In genomic region chr6:139374357-139375238, GRCh38 we compare ENCODE assay signal across 8 cellular contexts. TPM values are rescaled to one million over a fixed set of nuclear protein-coding genes. Genes with fewer than 3 reads are reported as not detected.
DNase-seq lines count a peak whose midpoint lies in the region; FAIRE-seq and TF ChIP-seq lines count a peak whose summit lies in the region.

Gene CITED2 (minus strand): TSS chr6:139374648. CDS start chr6:139373944, 704 bp downstream.

- peak within 1 kb of the TSS; percentile 98 for H3K4ac ChIP-seq in H1 (replicated peaks; ENCODE audit: insufficient read length, low read depth, low read length)

- H3K36me3 ChIP-seq in H1 (ENCODE audit: control insufficient read depth in 2 of 4, insufficient read depth in 4 of 4, low read length in 3 of 4), result peaks cover 3 to 35% (median 10%) of the 10 kb centered on the region in 4 experiments; a peak in 5 of 8 replicates

- TF ChIP-seq RAD21 in H1 (IDR thresholded peaks at IDR 0.05 in 1 of 2, conservative IDR thresholded peaks at IDR 0.05 in 1 of 2; ENCODE audit: low read depth in 2 of 2, low read length in 2 of 2), result peak; percentile 38 to 48

- peak within 1 kb of the TSS; percentile 66; the same call in 1 of the 2 replicates for H2BK20ac ChIP-seq in H1 (ENCODE audit: low read length)

- 1% methylated on average over 76 of the region's 82 CpGs; no CpG with 5 or more reads in 1 of the 2 experiments for WGBS in H1 (ENCODE audit: extremely low coverage in 1 of 2, insufficient coverage in 1 of 2, insufficient read length in 1 of 2, insufficient replicate concordance in 2 of 2, low coverage in 1 of 2, low lambda C conversion rate in 2 of 2, missing lambda C conversion rate in 1 of 2), 2 experiments

- peak within 1 kb of the TSS; percentile 92 for H3K27ac ChIP-seq in H1 (ENCODE audit: low read depth, low read length)

- peak within 1 kb of the TSS; percentile 79; the same call in 1 of the 2 replicates for H2AFZ ChIP-seq in H1 (ENCODE audit: low read length)

- peak within 1 kb of the TSS; percentile 92 to 97 for H3K4me2 ChIP-seq in H1 (ENCODE audit: insufficient read depth in 1 of 2, low read depth in 2 of 2, low read length in 2 of 2)

- H3K23me2 ChIP-seq in H1 (ENCODE audit: low read depth, low read length), result peaks cover 16% of the 10 kb centered on the region

- peak within 1 kb of the TSS; percentile 97 for H2BK5ac ChIP-seq in H1 (ENCODE audit: low read depth, low read length)

- H3K27me3 ChIP-seq in H1 (replicated peaks in 1 of 4; ENCODE audit: control insufficient read depth in 3 of 4, extremely low read depth in 1 of 4, insufficient read depth in 3 of 4, low read length in 3 of 4), result 0 out of 7 replicates have a peak, but pooled peaks cover 0 to 3% (median 0%) of the 10 kb centered on the region in 4 experiments

- peak within 1 kb of the TSS; percentile 80 for H3K18ac ChIP-seq in H1 (ENCODE audit: extremely low read depth, low read length)

- H2BK15ac ChIP-seq in H1 (ENCODE audit: low read length), result peak within 1 kb of the TSS; percentile 75; the same call in 1 of the 2 replicates

- peak within 1 kb of the TSS; percentile 79 to 96 (median 95) for H3K4me3 ChIP-seq in H1 (ENCODE audit: extremely low read depth in 1 of 4, insufficient read depth in 2 of 4, low read depth in 3 of 4, low read length in 4 of 4)

- H3K4me1 ChIP-seq in H1 (replicated peaks in 1 of 4; ENCODE audit: control insufficient read depth in 3 of 4, insufficient read depth in 4 of 4, low read length in 3 of 4), result peaks cover 9 to 21% (median 13%) of the 10 kb centered on the region in 4 experiments; a peak in 6 of 7 replicates

- peak within 1 kb of the TSS; percentile 87 to 95 (median 94) for H3K9ac ChIP-seq in H1 (replicated peaks in 1 of 4; ENCODE audit: extremely low read depth in 1 of 4, low read depth in 3 of 4, low read length in 3 of 4)

- H2BK12ac ChIP-seq in H1 (ENCODE audit: low read depth, low read length), result peak within 1 kb of the TSS; percentile 100

- H3K79me1 ChIP-seq in H1 (ENCODE audit: low read depth, low read length), result no peaks in the 10 kb centered on the region; the same call in 1 of the 2 replicates

- peak in 1 of 2 experiments; percentile 80; a peak in 1 of 3 replicates for TF ChIP-seq EP300 in H1 (IDR thresholded peaks at IDR 0.05; ENCODE audit: borderline replicate concordance in 1 of 2, low read depth in 2 of 2, low read length in 2 of 2)

- H3K23ac ChIP-seq in H1 (ENCODE audit: insufficient read length), result no peak within 1 kb of the TSS

- CTCF ChIA-PET in H1 (lab: Charles Lee; ENCODE audit: partially characterized antibody), result interaction anchor here (0.6 to 1.7 kb wide), 11 partner anchors 10 to 514 kb away, joined by 3 to 5 read pairs (median 3); no protein-coding TSS in a partner anchor

- DNase-seq in CMK (ENCODE audit: low read depth), result peak; percentile 82
- peak; percentile 90 for DNase-seq in GM20000 (ENCODE audit: low spot score)
- DNase-seq in HT-29 (ENCODE audit: low spot score), result peak; percentile 94
- DNase-seq in NOMO-1 treated with DMSO at 0.1 percent for 48 hours (lab: John Stamatoyannopoulos, UW; ENCODE audit: unreplicated experiment), result peak; percentile 92
- DNase-seq in activated CD8-positive, alpha-beta memory T cell treated with anti-CD3 and anti-CD28 coated beads for 48 hours (ENCODE audit: low read depth in 2 of 3, low spot score in 2 of 3), result peak; percentile 79 to 94 (median 83)
- DNase-seq in H1 (ENCODE audit: low read depth in 1 of 2, low spot score in 2 of 2), result peak; percentile 70 to 97
- peak; percentile 98 for DNase-seq in mesenteric fat pad (ENCODE audit: low spot score)
- DNase-seq in stimulated activated CD8-positive, alpha-beta memory T cell treated with anti-CD3 and anti-CD28 coated beads, Interleukin-15, amount 100 ng/mL, for 1 hour (ENCODE audit: low read depth), result peak; percentile 88

- peak within 1 kb of the TSS; percentile 57 for H2AK5ac ChIP-seq in H1 (ENCODE audit: low read depth, low read length)

- H4K91ac ChIP-seq in H1 (replicated peaks; ENCODE audit: insufficient read length, low read length), result peak within 1 kb of the TSS; percentile 87

- H2BK120ac ChIP-seq in H1 (replicated peaks; ENCODE audit: low read depth, low read length), result peak within 1 kb of the TSS; percentile 78

- no peak for FAIRE-seq in H1 (lab: Jason Lieb, UNC)

- TF ChIP-seq POLR2A in H1 (IDR thresholded peaks at IDR 0.05; ENCODE audit: control extremely low read depth in 1 of 2, low read depth in 2 of 2, low read length in 2 of 2), result peak; percentile 99

- H3K9me3 ChIP-seq in H1 (ENCODE audit: insufficient read depth in 2 of 2, low read depth in 1 of 2, low read length in 1 of 2), result no peaks in the 10 kb centered on the region

- H3K14ac ChIP-seq in H1 (ENCODE audit: insufficient read length), result peak within 1 kb of the TSS; percentile 58

- H4K20me1 ChIP-seq in H1 (replicated peaks in 1 of 2; ENCODE audit: control insufficient read depth in 1 of 2, insufficient read depth in 2 of 2, low read length in 2 of 2), result peaks cover 7% of the 10 kb centered on the region in 2 experiments

- peak within 1 kb of the TSS; percentile 86 for H4K5ac ChIP-seq in H1 (ENCODE audit: insufficient read length, low read depth, low read length)

- H3K79me2 ChIP-seq in H1 (ENCODE audit: control insufficient read depth in 1 of 2, insufficient read depth in 2 of 2, low read length in 2 of 2), result peaks cover 8 to 34% of the 10 kb centered on the region in 2 experiments; a peak in 3 of 4 replicates

- POLR2A ChIA-PET in H1 (lab: Charles Lee; ENCODE audit: partially characterized antibody), result interaction anchor here (0.6 to 3.6 kb wide), 69 partner anchors 9 to 1061 kb away, joined by 3 to 34 read pairs (median 4); no protein-coding TSS in a partner anchor

- TF ChIP-seq CTCF in GM20000 (IDR thresholded peaks at IDR 0.05; ENCODE audit: extremely low read depth, missing control alignments), result no peak
- no peak for TF ChIP-seq CTCF in H1 (IDR thresholded peaks at IDR 0.05; ENCODE audit: control extremely low read depth in 1 of 3, insufficient read depth in 1 of 3, low read depth in 1 of 3, low read length in 3 of 3)

- H4K8ac ChIP-seq in H1 (ENCODE audit: extremely low read depth, insufficient read depth, low read length), result peak within 1 kb of the TSS; percentile 95

- peak within 1 kb of the TSS; percentile 92 for H3K56ac ChIP-seq in H1 (replicated peaks; ENCODE audit: insufficient read length, low read depth, low read length)

TF ChIP-seq in H1, 55 proteins besides CTCF, POLR2A, EP300 and RAD21 (continues in another document):
- TF ChIP-seq SUZ12 (IDR thresholded peaks at IDR 0.05; ENCODE audit: low read length), result no peak
- TF ChIP-seq SP1 (IDR thresholded peaks at IDR 0.05; ENCODE audit: low read depth, low read length), result peak; percentile 95
- TF ChIP-seq KDM4A (IDR thresholded peaks at IDR 0.05; ENCODE audit: low read depth, low read length, severe bottlenecking), result peak; percentile 66
- peak; percentile 39 for TF ChIP-seq ASH2L (IDR thresholded peaks at IDR 0.05; ENCODE audit: low read length)
- TF ChIP-seq CEBPB (IDR thresholded peaks at IDR 0.05; ENCODE audit: low read depth, low read length), result no peak
- TF ChIP-seq GTF2F1 (IDR thresholded peaks at IDR 0.05; ENCODE audit: borderline replicate concordance, low read depth, low read length), result peak; percentile 96
- TF ChIP-seq TCF12 (IDR thresholded peaks at IDR 0.05; ENCODE audit: low read depth, low read length), result 0 out of 2 replicates have a peak, but pooled peaks have one; percentile 62
- TF ChIP-seq CHD2 (IDR thresholded peaks at IDR 0.05; ENCODE audit: low read length), result peak; percentile 80
- TF ChIP-seq RBBP5 (IDR thresholded peaks at IDR 0.05; ENCODE audit: borderline replicate concordance, low read depth, low read length), result peak; percentile 10; the same call in 1 of the 2 replicates
- TF ChIP-seq SIN3A (conservative IDR thresholded peaks at IDR 0.05 in 1 of 2, IDR thresholded peaks at IDR 0.05 in 1 of 2; ENCODE audit: low read depth in 1 of 2, low read length in 2 of 2), result peak; percentile 70 to 77; a peak in 2 of 4 replicates
- 0 out of 2 replicates have a peak, but pooled peaks have one; percentile 20 for TF ChIP-seq SRF (IDR thresholded peaks at IDR 0.05; ENCODE audit: low read depth, low read length)
- TF ChIP-seq MAX (IDR thresholded peaks at IDR 0.05), result peak; percentile 93
- no peak for TF ChIP-seq RFX5 (IDR thresholded peaks at IDR 0.05; ENCODE audit: borderline replicate concordance, low read depth, low read length)
- peak; percentile 56; the same call in 1 of the 2 replicates for TF ChIP-seq EGR1 (IDR thresholded peaks at IDR 0.05; ENCODE audit: borderline replicate concordance, low read depth, low read length)
- TF ChIP-seq TBP (IDR thresholded peaks at IDR 0.05; ENCODE audit: low read depth, low read length), result peak; percentile 98
- TF ChIP-seq BACH1 (IDR thresholded peaks at IDR 0.05; ENCODE audit: low read length), result no peak
- peak; percentile 35 for TF ChIP-seq CREB1 (IDR thresholded peaks at IDR 0.05)
- 0 out of 2 replicates have a peak, but pooled peaks have one; percentile 46 for TF ChIP-seq YY1 (IDR thresholded peaks at IDR 0.05; ENCODE audit: low read depth, low read length)
- TF ChIP-seq JUND (IDR thresholded peaks at IDR 0.05; ENCODE audit: low read length), result peak; percentile 48; the same call in 1 of the 2 replicates
- TF ChIP-seq SP4 (IDR thresholded peaks at IDR 0.05; ENCODE audit: low read length), result 0 out of 2 replicates have a peak, but pooled peaks have one; percentile 8
- peak; percentile 99 for TF ChIP-seq TAF7 (optimal IDR thresholded peaks at IDR 0.05; ENCODE audit: borderline replicate concordance, low read depth, low read length)

RNA-seq across cellular contexts. Expression of gene CITED2, which starts in this region (rescaled TPM):
- 31.3 and 44.4 TPM in 2 replicates for total RNA-seq in HT-29 (2014; rRNA removed; shearing (Covaris generic))
- total RNA-seq in H1 (2021; fragmentation: NEBNext Ultra II Directional; extraction: Animal tissue kit (Norgen Biotek cat#: 25700)), result 89.1 and 97.1 TPM in 2 replicates
- polyA plus RNA-seq in H1 (2011; rRNA removed), result 115 and 179 TPM in 2 replicates
- 71.8 TPM for polyA plus RNA-seq in H1 (2011; cell fraction: cytosol; rRNA removed)
- 95.8 TPM for polyA plus RNA-seq in H1 (2011; cell fraction: nucleus; rRNA removed)
- 48.9 to 68.3 TPM (median 60.3 TPM) in 4 replicates for polyA plus RNA-seq in H1 (2012, experiment 1 of 2)
- 39.7 TPM for polyA plus RNA-seq in H1 (2012, experiment 2 of 2)
- 42.8 TPM for polyA plus RNA-seq in H1 (2013, experiment 1 of 2)
- polyA plus RNA-seq in H1 (2013, experiment 2 of 2), result 45.1 TPM
- polyA minus RNA-seq in H1 (2011; rRNA and poly(A)+ RNA removed), result 24.7 and 27.3 TPM in 2 replicates
- 83.5 TPM for polyA minus RNA-seq in H1 (2011; cell fraction: cytosol; rRNA and poly(A)+ RNA removed)
- 66.4 TPM for polyA minus RNA-seq in H1 (2011; cell fraction: nucleus; rRNA and poly(A)+ RNA removed)
- 70.8 TPM for total RNA-seq in mesenteric fat pad

Comparison
In these comparisons a context has a peak if more than half of its experiments do, and no peak if none do; other contexts are left out.
1. Peak in every context shown above with its lines: DNase-seq, H3K4me3 ChIP-seq and H3K27ac ChIP-seq.